ENCODE assay signal across 8 cellular contexts in genomic region chr7:74401137-74401859, GRCh38. TPM values are rescaled to one million over a fixed set of nuclear protein-coding genes. Genes with fewer than 3 reads are reported as not detected.
A peak's percentile ranks its signal among the peaks of the same experiment; 100 is the strongest.
DNase-seq lines count a peak whose midpoint lies in the region; ATAC-seq and TF ChIP-seq lines count a peak whose summit lies in the region.

No MANE protein-coding gene starts in this region.

- H3K27ac ChIP-seq in left lung = no peak overlapping the region

- ATAC-seq in activated CD4-positive, CD25-positive, alpha-beta regulatory T cell treated with anti-CD3 and anti-CD28 coated beads, Interleukin-2, amount 50 U/mL, for 24 hours = peak; percentile 32 to 64
- ATAC-seq in left lung = peak; percentile 82
- ATAC-seq in GM18909 (IDR thresholded peaks at IDR 0.05; ENCODE audit: poor library complexity, unreplicated experiment) = no peak

- TF ChIP-seq CTCF in left lung (IDR thresholded peaks at IDR 0.05) = peak; percentile 91 to 96

- peak; percentile 29 to 32 for DNase-seq in SHP77 (lab: John Stamatoyannopoulos, UW)
- no peak for DNase-seq in SHP77 treated with DMSO at 0.1 percent for 48 hours (lab: John Stamatoyannopoulos, UW)
- peak; percentile 16 for DNase-seq in NCI-H1694 treated with DMSO at 0.1 percent for 48 hours (lab: John Stamatoyannopoulos, UW)
- peak; percentile 52 for DNase-seq in central memory CD4-positive, alpha-beta T cell
- peak in 1 of 2 donors; percentile 55 for DNase-seq in left lung
- DNase-seq in stimulated activated CD4-positive, alpha-beta T cell treated with anti-CD3 and anti-CD28 coated beads, TNF-alpha, amount 100 ng/mL, for 1 hour (ENCODE audit: low read depth in 3 of 3, low spot score in 1 of 3) = peak; percentile 11 to 68 (median 51)

- H3K27me3 ChIP-seq in left lung = no peaks in the 10 kb centered on the region

- peaks cover 0 to 38% of the 10 kb centered on the region in 2 donors for H3K36me3 ChIP-seq in left lung

- no peaks in the 10 kb centered on the region for H3K9me3 ChIP-seq in left lung

- no peak overlapping the region for H3K4me3 ChIP-seq in left lung

- no peaks in the 10 kb centered on the region for H3K4me1 ChIP-seq in left lung

- intact Hi-C loops in left lung (cut with DNase I) = loop anchor here in 1 of 2 donors (5.0 to 10.0 kb wide), 2 partner anchors 194 to 336 kb away; no protein-coding TSS in a partner anchor

RNA-seq across cellular contexts. Expression of gene GTF2IRD1, which starts 52.4 kb away (rescaled TPM):
- 10 to 100 TPM; 20.8 to 28.3 TPM for total RNA-seq in left lung
